ENCODE assay signal across 20 cellular contexts in the genomic region with DNA sequence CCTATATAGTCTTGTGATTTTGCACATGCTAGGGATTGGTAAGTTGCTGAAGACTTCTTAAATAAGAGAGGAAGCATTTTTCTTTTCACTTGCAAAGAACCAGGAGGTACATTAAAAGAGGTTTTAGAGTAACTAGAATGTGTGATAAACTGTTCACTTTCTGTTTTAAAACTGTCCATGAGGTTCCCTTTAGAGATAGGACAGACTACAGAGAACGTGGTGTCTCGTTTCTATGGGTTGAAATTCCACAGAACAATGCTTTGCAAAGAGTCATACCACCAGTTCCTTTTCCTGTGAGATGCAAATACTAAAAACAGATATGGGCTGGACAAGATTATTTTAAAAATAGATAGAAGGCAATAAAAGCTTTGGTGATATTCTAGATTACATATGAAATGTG.
"Had no signal": no experiment of that assay in that cellular context is flagged by ENCODE, and none has a peak within 500 bp of the region (broad histone marks: within the 10 kb centered on the region; RNA-seq: fewer than 3 reads in every experiment).

No MANE protein-coding gene starts in this region.

- H3K9me3 ChIP-seq: tibial nerve had no signal

- H3K27me3 Mint-ChIP-seq: activated naive CD4-positive, alpha-beta T cell treated with anti-CD3 and anti-CD28 coated beads, Interleukin-2, amount 10 ng/mL, durations not matched to agents 7 days and 5 days; activated naive CD8-positive, alpha-beta T cell treated with anti-CD3 and anti-CD28 coated beads, Interleukin-2, amount 50 U/mL, for 24 hours; natural killer cell treated with Interleukin-12 subunit alpha and Interleukin-12 subunit beta and Interleukin-15 and Interleukin-18, amount 100 ng/mL, for 72 hours had no signal

- DNase-seq: activated CD4-positive, alpha-beta T cell treated with anti-CD3 and anti-CD28 coated beads, Interleukin-2, amount 50 U/mL, for 1 hour; activated CD4-positive, CD25-positive, alpha-beta regulatory T cell treated with anti-CD3 and anti-CD28 coated beads, Interleukin-2, amount 50 U/mL, for 72 hours; activated CD8-positive, alpha-beta memory T cell treated with anti-CD3 and anti-CD28 coated beads, Interleukin-2, amount 50 U/mL, for 4 hours; activated effector memory CD4-positive, alpha-beta T cell treated with Interleukin-2 at 50 U/mL for 16 hours; activated naive CD4-positive, alpha-beta T cell treated with anti-CD3 and anti-CD28 coated beads, Interleukin-2, amount 10 ng/mL, durations not matched to agents 7 days and 5 days; activated naive CD8-positive, alpha-beta T cell treated with anti-CD3 and anti-CD28 coated beads, Interleukin-2, amount 50 U/mL, for 24 hours; activated T-cell treated with anti-CD3 and anti-CD28 coated beads, Interleukin-2, amount 50 U/mL, for 4 hours; anterior cingulate cortex; brain microvascular endothelial cell; effector memory CD4-positive, alpha-beta T cell; foreskin keratinocyte; nucleus accumbens; posterior cingulate gyrus; retina; stimulated activated CD4-positive, alpha-beta T cell treated with anti-CD3 and anti-CD28 coated beads, Interleukin-2, amount 100 ng/mL, for 24 hours; stimulated activated naive CD4-positive, alpha-beta T cell treated with Interleukin-2 at 50 U/mL for 16 hours; T-helper 1 cell had no signal

- H3K27me3 ChIP-seq: brain microvascular endothelial cell, foreskin keratinocyte, tibial nerve had no signal

- H3K4me1 ChIP-seq: foreskin keratinocyte had no signal

- H3K4me1 Mint-ChIP-seq: activated naive CD4-positive, alpha-beta T cell treated with anti-CD3 and anti-CD28 coated beads, Interleukin-2, amount 10 ng/mL, durations not matched to agents 7 days and 5 days had no signal

- ATAC-seq: activated naive CD8-positive, alpha-beta T cell treated with anti-CD3 and anti-CD28 coated beads, Interleukin-2, amount 50 U/mL, for 24 hours; activated T-cell treated with anti-CD3 and anti-CD28 coated beads, Interleukin-2, amount 50 U/mL, for 4 hours; foreskin keratinocyte; natural killer cell treated with Interleukin-12 subunit alpha and Interleukin-12 subunit beta and Interleukin-15 and Interleukin-18, amount 100 ng/mL, for 72 hours had no signal

- H3K4me3 ChIP-seq: tibial nerve had no signal

- H3K9me3 Mint-ChIP-seq: activated naive CD4-positive, alpha-beta T cell treated with anti-CD3 and anti-CD28 coated beads, Interleukin-2, amount 10 ng/mL, durations not matched to agents 7 days and 5 days; natural killer cell treated with Interleukin-12 subunit alpha and Interleukin-12 subunit beta and Interleukin-15 and Interleukin-18, amount 100 ng/mL, for 72 hours had no signal

- H3K27ac Mint-ChIP-seq: activated naive CD4-positive, alpha-beta T cell treated with anti-CD3 and anti-CD28 coated beads, Interleukin-2, amount 10 ng/mL, durations not matched to agents 7 days and 5 days; activated naive CD8-positive, alpha-beta T cell treated with anti-CD3 and anti-CD28 coated beads, Interleukin-2, amount 50 U/mL, for 24 hours; natural killer cell treated with Interleukin-12 subunit alpha and Interleukin-12 subunit beta and Interleukin-15 and Interleukin-18, amount 100 ng/mL, for 72 hours had no signal

- H3K36me3 ChIP-seq: brain microvascular endothelial cell, tibial nerve had no signal

- H3K36me3 Mint-ChIP-seq: activated naive CD4-positive, alpha-beta T cell treated with anti-CD3 and anti-CD28 coated beads, Interleukin-2, amount 10 ng/mL, durations not matched to agents 7 days and 5 days; natural killer cell treated with Interleukin-12 subunit alpha and Interleukin-12 subunit beta and Interleukin-15 and Interleukin-18, amount 100 ng/mL, for 72 hours had no signal

- H3K27ac ChIP-seq: brain microvascular endothelial cell, foreskin keratinocyte, tibial nerve, VCaP had no signal

- H3K4me3 Mint-ChIP-seq: activated naive CD4-positive, alpha-beta T cell treated with anti-CD3 and anti-CD28 coated beads, Interleukin-2, amount 10 ng/mL, durations not matched to agents 7 days and 5 days; activated naive CD8-positive, alpha-beta T cell treated with anti-CD3 and anti-CD28 coated beads, Interleukin-2, amount 50 U/mL, for 24 hours; activated T-cell treated with anti-CD3 and anti-CD28 coated beads, Interleukin-2, amount 50 U/mL, for 4 hours; natural killer cell treated with Interleukin-12 subunit alpha and Interleukin-12 subunit beta and Interleukin-15 and Interleukin-18, amount 100 ng/mL, for 72 hours had no signal
